15 cellular contexts compared by ENCODE assay signal in the genomic region with DNA sequence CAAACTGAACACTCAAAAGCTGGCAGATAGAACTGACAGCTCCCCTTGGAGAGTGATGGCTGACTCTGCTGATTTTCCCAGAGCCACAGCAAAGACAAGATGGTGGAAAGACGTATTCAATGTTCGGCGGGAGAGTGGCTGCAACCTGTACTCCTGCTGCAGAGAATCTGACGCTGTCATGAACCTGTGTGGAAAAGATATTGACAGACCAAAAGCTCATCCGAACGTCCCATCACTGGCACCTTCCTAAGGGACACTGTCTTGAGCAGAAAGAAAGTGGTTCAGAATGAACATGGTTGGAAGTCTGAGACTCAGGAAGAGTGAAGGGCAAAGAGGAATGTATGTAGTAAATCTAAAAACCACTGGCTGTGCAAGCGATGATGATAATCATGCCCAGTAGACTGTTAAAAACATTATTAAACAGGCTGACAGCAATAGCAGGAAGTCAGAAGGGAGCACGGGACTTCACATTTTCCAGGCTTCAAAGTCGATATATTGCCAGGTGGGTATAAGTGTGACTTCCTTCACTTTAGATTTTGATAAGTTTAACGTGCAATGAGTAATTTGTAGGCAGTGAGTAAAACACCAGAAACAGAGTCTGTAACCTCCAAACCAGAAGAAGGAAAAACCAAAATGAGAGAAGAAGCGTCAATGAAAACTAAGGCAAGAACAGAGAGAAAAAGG. TPM values are rescaled to one million over a fixed set of nuclear protein-coding genes. Genes with fewer than 3 reads are reported as not detected.
DNase-seq lines count a peak whose midpoint lies in the region; ATAC-seq lines count a peak whose summit lies in the region.
"Had no signal": no experiment of that assay in that cellular context is flagged by ENCODE, and none has a peak within 500 bp of the region (broad histone marks: within the 10 kb centered on the region; RNA-seq: fewer than 3 reads in every experiment).

No MANE protein-coding gene starts in this region.

- no peaks in the 10 kb centered on the region for H3K9me3 Mint-ChIP-seq in T-helper 2 cell treated with Interferon-gamma antibody and Interleukin-4, amounts not matched to agents 5 μg/mL and 100 μg/mL, for 36 hours
- peaks cover 0 to 5% of the 10 kb centered on the region in 2 donors for H3K9me3 Mint-ChIP-seq in stimulated activated naive CD8-positive, alpha-beta T cell treated with anti-CD3 and anti-CD28 coated beads, Interleukin-15, amount 100 ng/mL, for 72 hours
- H3K9me3 Mint-ChIP-seq: endodermal cell had no signal

- no peaks in the 10 kb centered on the region for H3K36me3 Mint-ChIP-seq in T-helper 2 cell treated with Interferon-gamma antibody and Interleukin-4, amounts not matched to agents 5 μg/mL and 100 μg/mL, for 36 hours (ENCODE audit: low read depth)

- no peak overlapping the region for H3K27ac Mint-ChIP-seq in T-helper 2 cell treated with Interferon-gamma antibody and Interleukin-4, amounts not matched to agents 5 μg/mL and 100 μg/mL, for 36 hours
- H3K27ac Mint-ChIP-seq in stimulated activated naive CD8-positive, alpha-beta T cell treated with anti-CD3 and anti-CD28 coated beads, Interleukin-15, amount 100 ng/mL, for 72 hours, result peak overlapping the region in 1 of 2 donors; percentile 87
- H3K27ac Mint-ChIP-seq: endodermal cell had no signal

- H3K27me3 Mint-ChIP-seq in T-helper 2 cell treated with Interferon-gamma antibody and Interleukin-4, amounts not matched to agents 5 μg/mL and 100 μg/mL, for 36 hours (ENCODE audit: low read depth), result peaks cover 2% of the 10 kb centered on the region
- no peaks in the 10 kb centered on the region for H3K27me3 Mint-ChIP-seq in stimulated activated naive CD8-positive, alpha-beta T cell treated with anti-CD3 and anti-CD28 coated beads, Interleukin-15, amount 100 ng/mL, for 72 hours

- peaks cover 8% of the 10 kb centered on the region for H3K4me1 Mint-ChIP-seq in T-helper 2 cell treated with Interferon-gamma antibody and Interleukin-4, amounts not matched to agents 5 μg/mL and 100 μg/mL, for 36 hours (ENCODE audit: low read depth)
- peaks cover 52% of the 10 kb centered on the region for H3K4me1 Mint-ChIP-seq in stimulated activated naive CD8-positive, alpha-beta T cell treated with anti-CD3 and anti-CD28 coated beads, Interleukin-15, amount 100 ng/mL, for 72 hours
- H3K4me1 Mint-ChIP-seq: endodermal cell had no signal

- H3K4me3 Mint-ChIP-seq in T-helper 2 cell treated with Interferon-gamma antibody and Interleukin-4, amounts not matched to agents 5 μg/mL and 100 μg/mL, for 36 hours, result no peak overlapping the region
- peak overlapping the region; percentile 62 to 80 for H3K4me3 Mint-ChIP-seq in stimulated activated naive CD8-positive, alpha-beta T cell treated with anti-CD3 and anti-CD28 coated beads, Interleukin-15, amount 100 ng/mL, for 72 hours
- H3K4me3 Mint-ChIP-seq: endodermal cell had no signal

- peak; percentile 69 for ATAC-seq in stimulated activated naive CD8-positive, alpha-beta T cell treated with anti-CD3 and anti-CD28 coated beads, Interleukin-15, amount 100 ng/mL, for 72 hours
- ATAC-seq in HG03108 (IDR thresholded peaks at IDR 0.05; ENCODE audit: unreplicated experiment), result no peak
- ATAC-seq: left colon had no signal

- peak; percentile 41 for DNase-seq in activated naive CD4-positive, alpha-beta T cell treated with Interleukin-2 at 50 U/mL for 16 hours
- DNase-seq in activated naive CD4-positive, alpha-beta T cell (lab: John Stamatoyannopoulos, UW), result no peak
- DNase-seq in T-helper 2 cell treated with Interferon-gamma antibody and Interleukin-4, amounts not matched to agents 5 μg/mL and 100 μg/mL, for 36 hours (ENCODE audit: low spot score), result peak; percentile 36
- DNase-seq in central memory CD4-positive, alpha-beta T cell, result peak; percentile 62
- peak; percentile 50 to 68 for DNase-seq in stimulated activated naive CD8-positive, alpha-beta T cell treated with anti-CD3 and anti-CD28 coated beads, Interleukin-15, amount 100 ng/mL, for 72 hours
- DNase-seq in dermis blood vessel endothelial cell, result no peak
- DNase-seq: activated CD4-positive, CD25-positive, alpha-beta regulatory T cell; endodermal cell; left colon; NCI-H2171; RPMI8226; small intestine; substantia nigra had no signal

RNA-seq across cellular contexts. Expression of a gene that starts 6.2 kb away (rescaled TPM):
- total RNA-seq in dermis blood vessel endothelial cell, result 0.05 and 0.17 TPM in 2 replicates

RNA-seq across cellular contexts. Expression of a gene that starts 39.3 kb away (rescaled TPM):
- not detected in 2 replicates for total RNA-seq in dermis blood vessel endothelial cell
- total RNA-seq: cardiac muscle cell, left colon had no signal

RNA-seq across cellular contexts. Expression of a gene that starts 58.2 kb away (rescaled TPM):
- 463 and 464 TPM in 2 replicates for total RNA-seq in dermis blood vessel endothelial cell

Comparison
In these comparisons a context has a peak if more than half of its experiments do, and no peak if none do; other contexts are left out.
1. DNase-seq: peak in activated naive CD4-positive, alpha-beta T cell treated with Interleukin-2 at 50 U/mL for 16 hours (single experiment), T-helper 2 cell treated with Interferon-gamma antibody and Interleukin-4, amounts not matched to agents 5 μg/mL and 100 μg/mL, for 36 hours (single experiment), central memory CD4-positive, alpha-beta T cell (single experiment) and stimulated activated naive CD8-positive, alpha-beta T cell treated with anti-CD3 and anti-CD28 coated beads, Interleukin-15, amount 100 ng/mL, for 72 hours (2 of 2); none in activated naive CD4-positive, alpha-beta T cell (0 of 4) and dermis blood vessel endothelial cell (single experiment).